Comparison of ENCODE assay signal across 27 cellular contexts in genomic region chr5:167940911-167941310, GRCh38.
DNase-seq lines count a peak whose midpoint lies in the region; ATAC-seq, FAIRE-seq and TF ChIP-seq lines count a peak whose summit lies in the region.
"Had no signal": no experiment of that assay in that cellular context is flagged by ENCODE, and none has a peak within 500 bp of the region (broad histone marks: within the 10 kb centered on the region; RNA-seq: fewer than 3 reads in every experiment).

No MANE protein-coding gene starts in this region.

- H2AK9ac ChIP-seq in IMR-90 (replicated peaks; ENCODE audit: low read depth, low read length, poor library complexity) = no peak overlapping the region

- H3K27me3 Mint-ChIP-seq in astrocyte (ENCODE audit: low read depth, unreplicated experiment) = no peaks in the 10 kb centered on the region
- H3K27me3 Mint-ChIP-seq in activated CD8-positive, alpha-beta T cell treated with anti-CD3 and anti-CD28 coated beads, Interleukin-2, amount 10 ng/mL, durations not matched to agents 7 days and 5 days (ENCODE audit: low read depth) = no peaks in the 10 kb centered on the region
- H3K27me3 Mint-ChIP-seq: IgD-negative memory B cell had no signal

- TF ChIP-seq CTCF in heart right ventricle (IDR thresholded peaks at IDR 0.05) (no peak), IMR-90 (conservative IDR thresholded peaks at IDR 0.05; ENCODE audit: low read depth, low read length) (no peak), astrocyte (IDR thresholded peaks at IDR 0.05; ENCODE audit: insufficient read depth, low read depth, low read length) (no peak)

- peaks cover 8% of the 10 kb centered on the region for H3K36me3 Mint-ChIP-seq in astrocyte (ENCODE audit: low read depth, unreplicated experiment)
- no peaks in the 10 kb centered on the region for H3K36me3 Mint-ChIP-seq in activated CD8-positive, alpha-beta T cell treated with anti-CD3 and anti-CD28 coated beads, Interleukin-2, amount 10 ng/mL, durations not matched to agents 7 days and 5 days (ENCODE audit: low read depth)
- H3K36me3 Mint-ChIP-seq: CD4-positive, alpha-beta memory T cell; IgD-negative memory B cell had no signal

- H3K18ac ChIP-seq in IMR-90 (ENCODE audit: low read depth, low read length) = no peak overlapping the region

- no peak overlapping the region for H2AFZ ChIP-seq in IMR-90 (replicated peaks; ENCODE audit: low read length, poor library complexity)
- no peak overlapping the region for H2AFZ ChIP-seq in astrocyte (ENCODE audit: low read depth, low read length)

- H4K5ac ChIP-seq in IMR-90 (ENCODE audit: low read depth, low read length) = no peak overlapping the region

- BruUV-seq in IMR-90 (replicated peaks; lab: Mats Ljungman, UMichigan) = no TSS peak

- TF ChIP-seq RAD21 in IMR-90 (IDR thresholded peaks at IDR 0.05; ENCODE audit: low read length) = no peak

- no peak overlapping the region for H3K56ac ChIP-seq in IMR-90 (ENCODE audit: extremely low read depth, insufficient read depth, low read length)

- no peaks in the 10 kb centered on the region for H4K20me1 ChIP-seq in IMR-90 (ENCODE audit: insufficient read depth, low read length)
- no peaks in the 10 kb centered on the region for H4K20me1 ChIP-seq in astrocyte (ENCODE audit: insufficient read depth, low read length)

- H2BK5ac ChIP-seq in IMR-90 (ENCODE audit: low read depth, low read length, poor library complexity, severe bottlenecking) = no peak overlapping the region

- DNase-seq in heart right ventricle (no peak), left cardiac atrium (no peak), IMR-90 (peak; percentile 44), astrocyte (ENCODE audit: low read depth) (peak; percentile 81), urothelium cell line (ENCODE audit: low spot score) (no peak), middle frontal gyrus (ENCODE audit: extremely low spot score, low spot score) (no peak)
- DNase-seq in stimulated activated CD8-positive, alpha-beta memory T cell treated with anti-CD3 and anti-CD28 coated beads, Interleukin-4, amount 100 ng/mL, for 48 hours = no peak
- DNase-seq in activated CD8-positive, alpha-beta T cell treated with anti-CD3 and anti-CD28 coated beads, Interleukin-2, amount 10 ng/mL, durations not matched to agents 7 days and 5 days = no peak
- DNase-seq: 8988T; C1 segment of cervical spinal cord; CD4-positive, alpha-beta memory T cell; COR-L47; DMS53; GDM1; HCEC 1CT; NCI-H1048; NCI-H1417; NCI-H1694; NCI-H2029 treated with DMSO at 0.1 percent for 48 hours; NCI-H510A; SHP77 had no signal

- no peak overlapping the region for H3K4me3 ChIP-seq in heart right ventricle
- no peak overlapping the region for H3K4me3 ChIP-seq in IMR-90 (ENCODE audit: insufficient read depth, low read depth, low read length)
- no peak overlapping the region for H3K4me3 ChIP-seq in astrocyte (ENCODE audit: insufficient read depth, low read depth, low read length)
- H3K4me3 ChIP-seq: GM12878 had no signal

- no peaks in the 10 kb centered on the region for H3K9me1 ChIP-seq in IMR-90 (ENCODE audit: insufficient read depth, low read length)

- peaks cover 2% of the 10 kb centered on the region for H3K9me3 Mint-ChIP-seq in astrocyte (ENCODE audit: unreplicated experiment)
- no peaks in the 10 kb centered on the region for H3K9me3 Mint-ChIP-seq in activated CD8-positive, alpha-beta T cell treated with anti-CD3 and anti-CD28 coated beads, Interleukin-2, amount 10 ng/mL, durations not matched to agents 7 days and 5 days (ENCODE audit: insufficient read depth)

- no peaks in the 10 kb centered on the region for H3K36me3 ChIP-seq in heart right ventricle
- H3K36me3 ChIP-seq in IMR-90 (ENCODE audit: control insufficient read depth, insufficient read depth, low read length) = no peaks in the 10 kb centered on the region
- H3K36me3 ChIP-seq in astrocyte (ENCODE audit: insufficient read depth, low read length) = no peaks in the 10 kb centered on the region

- no peak for TF ChIP-seq POLR2A in IMR-90 (IDR thresholded peaks at IDR 0.05; ENCODE audit: low read depth, low read length)

- H3K4ac ChIP-seq in IMR-90 (ENCODE audit: low read depth, low read length) = no peak overlapping the region

- H4K91ac ChIP-seq in IMR-90 (ENCODE audit: insufficient read depth, low read depth, low read length) = no peak overlapping the region

- CTCF ChIA-PET in IMR-90 (lab: Yijun Ruan, JAX) = no interaction called here
- CTCF ChIA-PET in activated CD8-positive, alpha-beta T cell treated with anti-CD3 and anti-CD28 coated beads, Interleukin-2, amount 10 ng/mL, durations not matched to agents 7 days and 5 days (lab: Charles Lee) = no interaction called here

- H4K8ac ChIP-seq in IMR-90 (ENCODE audit: low read depth in 2 of 2, low read length in 2 of 2) = no peak overlapping the region

- H2AK5ac ChIP-seq in IMR-90 (ENCODE audit: low read depth, low read length) = no peak overlapping the region

- FAIRE-seq in astrocyte (lab: Jason Lieb, UNC) (no peak), urothelium cell line (lab: Jason Lieb, UNC) (peak; percentile 37)
- FAIRE-seq: GM12878, H1 had no signal

- H3K9me3 ChIP-seq in heart right ventricle (no peaks in the 10 kb centered on the region), IMR-90 (ENCODE audit: control insufficient read depth, insufficient read depth, low read length) (no peaks in the 10 kb centered on the region), astrocyte (ENCODE audit: insufficient read depth, low read depth, low read length) (no peaks in the 10 kb centered on the region)

- dilution Hi-C loops in IMR-90 (cut with HindIII; ENCODE audit: low sequenced_read_pairs, unreplicated experiment) = no loop called here

- H3K4me2 ChIP-seq in IMR-90 (ENCODE audit: low read depth, low read length) (no peak overlapping the region), astrocyte (ENCODE audit: low read length) (no peak overlapping the region)
- H3K4me2 ChIP-seq: KMS-11 had no signal

- H3K9ac ChIP-seq in IMR-90 (ENCODE audit: low read depth, low read length) (no peak overlapping the region), astrocyte (ENCODE audit: low read length) (peak overlapping the region; percentile 36)
- H3K9ac ChIP-seq: KMS-11 had no signal

- intact Hi-C loops in heart right ventricle (cut with DNase I) (loop anchor here in 3 of 10 donors (10.0 kb wide), 4 partner anchors 74 to 284 kb away; no protein-coding TSS in a partner anchor), left cardiac atrium (cut with DNase I) (no loop called here), IMR-90 (cut with micrococcal nuclease) (no loop called here)

- 51 to 56% methylated on average over 3 of the region's 3 CpGs for WGBS in heart right ventricle, 2 donors
- no CpG with 5 or more reads among the region's 3 CpGs for WGBS in IMR-90 (ENCODE audit: extremely low coverage in 2 of 2, insufficient read length in 1 of 2), 2 experiments

- peak overlapping the region; percentile 83 for H3K27ac Mint-ChIP-seq in astrocyte (ENCODE audit: unreplicated experiment)
- H3K27ac Mint-ChIP-seq in activated CD8-positive, alpha-beta T cell treated with anti-CD3 and anti-CD28 coated beads, Interleukin-2, amount 10 ng/mL, durations not matched to agents 7 days and 5 days = no peak overlapping the region
- H3K27ac Mint-ChIP-seq: CD4-positive, alpha-beta memory T cell had no signal

- H3K4me1 Mint-ChIP-seq in astrocyte (ENCODE audit: low read depth, unreplicated experiment) = peaks cover 65% of the 10 kb centered on the region
- no peaks in the 10 kb centered on the region for H3K4me1 Mint-ChIP-seq in activated CD8-positive, alpha-beta T cell treated with anti-CD3 and anti-CD28 coated beads, Interleukin-2, amount 10 ng/mL, durations not matched to agents 7 days and 5 days (ENCODE audit: low read depth)
- H3K4me1 Mint-ChIP-seq: IgD-negative memory B cell had no signal

- H3K14ac ChIP-seq in IMR-90 (replicated peaks; ENCODE audit: low read depth, low read length) = no peak overlapping the region

- H3K27ac ChIP-seq in heart right ventricle = peak overlapping the region in 7 of 10 donors; percentile 5 to 90 (median 55)
- H3K27ac ChIP-seq in IMR-90 (ENCODE audit: insufficient read depth, low read length) = no peak overlapping the region
- H3K27ac ChIP-seq in astrocyte (ENCODE audit: low read depth, low read length) = peak overlapping the region; percentile 62
- H3K27ac ChIP-seq: KMS-11, RWPE1 had no signal

- no peaks in the 10 kb centered on the region for H3K79me2 ChIP-seq in astrocyte (ENCODE audit: insufficient read depth, low read length)

- no peaks in the 10 kb centered on the region for H3K27me3 ChIP-seq in heart right ventricle
- H3K27me3 ChIP-seq in IMR-90 (ENCODE audit: control insufficient read depth, insufficient read depth, low read length) = no peaks in the 10 kb centered on the region
- H3K27me3 ChIP-seq in astrocyte (ENCODE audit: insufficient read depth, low read length) = no peaks in the 10 kb centered on the region

- H2BK15ac ChIP-seq in IMR-90 (ENCODE audit: low read depth, low read length) = no peak overlapping the region

- H3K4me3 Mint-ChIP-seq in astrocyte (ENCODE audit: unreplicated experiment) = no peak overlapping the region
- H3K4me3 Mint-ChIP-seq in activated CD8-positive, alpha-beta T cell treated with anti-CD3 and anti-CD28 coated beads, Interleukin-2, amount 10 ng/mL, durations not matched to agents 7 days and 5 days = no peak overlapping the region
- H3K4me3 Mint-ChIP-seq: CD4-positive, alpha-beta memory T cell; IgD-negative memory B cell had no signal

- no peaks in the 10 kb centered on the region for H3K79me1 ChIP-seq in IMR-90 (ENCODE audit: low read depth in 1 of 2, low read length in 2 of 2)

- H3K23ac ChIP-seq in IMR-90 (ENCODE audit: low read depth, low read length) = no peak overlapping the region

- no peak overlapping the region for H2BK120ac ChIP-seq in IMR-90 (ENCODE audit: low read depth, low read length)

- H3K4me1 ChIP-seq in heart right ventricle = peaks cover 0 to 49% (median 15%) of the 10 kb centered on the region in 9 donors
- H3K4me1 ChIP-seq in IMR-90 (ENCODE audit: control insufficient read depth, insufficient read depth, low read length) = peaks cover 7% of the 10 kb centered on the region
- peaks cover 27% of the 10 kb centered on the region for H3K4me1 ChIP-seq in astrocyte (ENCODE audit: insufficient read depth, low read length)

- POLR2A ChIA-PET in IMR-90 (lab: Charles Lee; ENCODE audit: unreplicated experiment) = no interaction called here
- POLR2A ChIA-PET in activated CD8-positive, alpha-beta T cell treated with anti-CD3 and anti-CD28 coated beads, Interleukin-2, amount 10 ng/mL, durations not matched to agents 7 days and 5 days (lab: Charles Lee) = no interaction called here

- in situ Hi-C loops in IMR-90 (cut with MboI; ENCODE audit: low sequenced_read_pairs) = loop anchor here (10.0 kb wide), 1 partner anchor 216 kb away; no protein-coding TSS in a partner anchor

- ATAC-seq in heart right ventricle (no peak), left cardiac atrium (no peak), IMR-90 (ENCODE audit: low read depth) (no peak)
- ATAC-seq in activated CD8-positive, alpha-beta T cell treated with anti-CD3 and anti-CD28 coated beads, Interleukin-2, amount 10 ng/mL, durations not matched to agents 7 days and 5 days = no peak
- ATAC-seq: GM12878, Panc1 had no signal

- no peak overlapping the region for H2BK20ac ChIP-seq in IMR-90 (ENCODE audit: low read depth, low read length)

TF ChIP-seq in IMR-90, 13 proteins besides CTCF, POLR2A, EP300 and RAD21 (continues in another document):
- no peak for TF ChIP-seq RFX5 (IDR thresholded peaks at IDR 0.05; ENCODE audit: low read depth, low read length)
- TF ChIP-seq FOS (IDR thresholded peaks at IDR 0.05; ENCODE audit: low read depth, low read length) = no peak
- TF ChIP-seq MXI1 (IDR thresholded peaks at IDR 0.05; ENCODE audit: borderline replicate concordance, low read depth, low read length) = no peak

Comparison
In these comparisons a context has a peak if more than half of its experiments do, and no peak if none do; other contexts are left out.
1. DNase-seq: peak in IMR-90 (single experiment) and astrocyte (single experiment); none in heart right ventricle (0 of 2), left cardiac atrium (single experiment), urothelium cell line (single experiment), stimulated activated CD8-positive, alpha-beta memory T cell treated with anti-CD3 and anti-CD28 coated beads, Interleukin-4, amount 100 ng/mL, for 48 hours (single experiment), activated CD8-positive, alpha-beta T cell treated with anti-CD3 and anti-CD28 coated beads, Interleukin-2, amount 10 ng/mL, durations not matched to agents 7 days and 5 days (single experiment) and middle frontal gyrus (single experiment).